Comparison of ENCODE assay signal across 7 cellular contexts in genomic region chr15:64162869-64163661, GRCh38. TPM values are rescaled to one million over a fixed set of nuclear protein-coding genes. Genes with fewer than 3 reads are reported as not detected.
DNase-seq lines count a peak whose midpoint lies in the region; ATAC-seq, FAIRE-seq and TF ChIP-seq lines count a peak whose summit lies in the region.

Gene PPIB, minus strand, starts transcription at chr15:64163022. Its CDS starts 36 bp downstream, at chr15:64162986.

- H3K36me3 Mint-ChIP-seq in T-helper 2 cell treated with Interferon-gamma antibody and Interleukin-4, amounts not matched to agents 5 μg/mL and 100 μg/mL, for 36 hours (ENCODE audit: low read depth) = peaks cover 28% of the 10 kb centered on the region
- peaks cover 22% of the 10 kb centered on the region for H3K36me3 Mint-ChIP-seq in astrocyte (ENCODE audit: low read depth, unreplicated experiment)

- TF ChIP-seq CTCF in astrocyte (IDR thresholded peaks at IDR 0.05; ENCODE audit: insufficient read depth, low read depth, low read length) = peak; percentile 21

- peak within 1 kb of the TSS; percentile 96 for H3K27ac Mint-ChIP-seq in T-helper 2 cell treated with Interferon-gamma antibody and Interleukin-4, amounts not matched to agents 5 μg/mL and 100 μg/mL, for 36 hours
- H3K27ac Mint-ChIP-seq in astrocyte (ENCODE audit: unreplicated experiment) = peak within 1 kb of the TSS; percentile 91

- peaks cover 41% of the 10 kb centered on the region for H4K20me1 ChIP-seq in astrocyte (ENCODE audit: insufficient read depth, low read length)

- no peaks in the 10 kb centered on the region for H3K9me3 ChIP-seq in astrocyte (ENCODE audit: insufficient read depth, low read depth, low read length)

- peak within 1 kb of the TSS; percentile 96 for H3K4me3 Mint-ChIP-seq in T-helper 2 cell treated with Interferon-gamma antibody and Interleukin-4, amounts not matched to agents 5 μg/mL and 100 μg/mL, for 36 hours
- peak within 1 kb of the TSS; percentile 92 for H3K4me3 Mint-ChIP-seq in astrocyte (ENCODE audit: unreplicated experiment)

- H3K9ac ChIP-seq in astrocyte (ENCODE audit: low read length) = peak within 1 kb of the TSS; percentile 92

- H3K27me3 Mint-ChIP-seq in T-helper 2 cell treated with Interferon-gamma antibody and Interleukin-4, amounts not matched to agents 5 μg/mL and 100 μg/mL, for 36 hours (ENCODE audit: low read depth) = no peaks in the 10 kb centered on the region
- H3K27me3 Mint-ChIP-seq in astrocyte (ENCODE audit: low read depth, unreplicated experiment) = no peaks in the 10 kb centered on the region

- peak within 1 kb of the TSS; percentile 99 for H3K4me2 ChIP-seq in astrocyte (ENCODE audit: low read length)

- DNase-seq in NCI-H1930 (lab: John Stamatoyannopoulos, UW) (peak; percentile 85 to 87), astrocyte (ENCODE audit: low read depth) (peak; percentile 94), hepatic stellate cell (ENCODE audit: low spot score) (peak; percentile 97), retina (peak; percentile 96)
- peak; percentile 99 for DNase-seq in T-helper 2 cell treated with Interferon-gamma antibody and Interleukin-4, amounts not matched to agents 5 μg/mL and 100 μg/mL, for 36 hours (ENCODE audit: low spot score)

- H3K27me3 ChIP-seq in astrocyte (ENCODE audit: insufficient read depth, low read length) = no peaks in the 10 kb centered on the region

- H3K4me1 Mint-ChIP-seq in T-helper 2 cell treated with Interferon-gamma antibody and Interleukin-4, amounts not matched to agents 5 μg/mL and 100 μg/mL, for 36 hours (ENCODE audit: low read depth) = peaks cover 43% of the 10 kb centered on the region
- H3K4me1 Mint-ChIP-seq in astrocyte (ENCODE audit: low read depth, unreplicated experiment) = peaks cover 31% of the 10 kb centered on the region

- ATAC-seq in GM18505 (IDR thresholded peaks at IDR 0.05; ENCODE audit: unreplicated experiment) (peak; percentile 91), HG02973 (IDR thresholded peaks at IDR 0.05; ENCODE audit: unreplicated experiment) (peak; percentile 89)

- peaks cover 22% of the 10 kb centered on the region for H3K36me3 ChIP-seq in astrocyte (ENCODE audit: insufficient read depth, low read length)

- peaks cover 47% of the 10 kb centered on the region for H3K79me2 ChIP-seq in astrocyte (ENCODE audit: insufficient read depth, low read length)

- H3K4me3 ChIP-seq in astrocyte (ENCODE audit: insufficient read depth, low read depth, low read length) = peak within 1 kb of the TSS; percentile 87

- no peak for FAIRE-seq in astrocyte (lab: Jason Lieb, UNC)

- H2AFZ ChIP-seq in astrocyte (ENCODE audit: low read depth, low read length) = peak within 1 kb of the TSS; percentile 76

- peaks cover 25% of the 10 kb centered on the region for H3K4me1 ChIP-seq in astrocyte (ENCODE audit: insufficient read depth, low read length)

- H3K27ac ChIP-seq in astrocyte (ENCODE audit: low read depth, low read length) = peak within 1 kb of the TSS; percentile 85

- TF ChIP-seq POLR2A in GM18505 (IDR thresholded peaks at IDR 0.05; ENCODE audit: borderline replicate concordance, extremely low read depth, insufficient read depth, insufficient read length) = peak; percentile 95

- H3K9me3 Mint-ChIP-seq in T-helper 2 cell treated with Interferon-gamma antibody and Interleukin-4, amounts not matched to agents 5 μg/mL and 100 μg/mL, for 36 hours = no peaks in the 10 kb centered on the region
- no peaks in the 10 kb centered on the region for H3K9me3 Mint-ChIP-seq in astrocyte (ENCODE audit: unreplicated experiment)

RNA-seq across cellular contexts. Expression of gene PPIB, which starts in this region (rescaled TPM):
- total RNA-seq in astrocyte = 804 and 921 TPM in 2 replicates

Comparison
In these comparisons a context has a peak if more than half of its experiments do, and no peak if none do; other contexts are left out.
1. Peak in every context shown above with its lines: DNase-seq, ATAC-seq, H3K4me3 ChIP-seq and H3K27ac ChIP-seq.